In genomic region chr14:76050797-76051392, GRCh38 we compare ENCODE assay signal across 8 cellular contexts.
DNase-seq lines count a peak whose midpoint lies in the region; ATAC-seq and TF ChIP-seq lines count a peak whose summit lies in the region.

No MANE protein-coding gene starts in this region.

- ATAC-seq in HG03097 (IDR thresholded peaks at IDR 0.05; ENCODE audit: low FRiP score, unreplicated experiment) = no peak

- H3K36me3 ChIP-seq in BE2C = no peaks in the 10 kb centered on the region

- peak; percentile 84 for TF ChIP-seq CTCF in BE2C (IDR thresholded peaks at IDR 0.05; ENCODE audit: low read depth, low read length)

- H3K4me3 ChIP-seq in BE2C (ENCODE audit: low read depth, low read length) = no peak overlapping the region

- no peaks in the 10 kb centered on the region for H3K27me3 ChIP-seq in BE2C

- DNase-seq in BE2C (peak; percentile 62), HCEC 1CT (peak; percentile 46), NCI-H748 treated with DMSO at 0.1 percent for 48 hours (lab: John Stamatoyannopoulos, UW) (peak; percentile 35), epidermal melanocyte (ENCODE audit: insufficient read length, low spot score) (peak; percentile 75), mucosa of gallbladder (ENCODE audit: low spot score) (peak; percentile 46)
- peak; percentile 0 to 27 (median 5) for DNase-seq in activated CD8-positive, alpha-beta memory T cell treated with anti-CD3 and anti-CD28 coated beads for 48 hours (ENCODE audit: low read depth in 2 of 3, low spot score in 2 of 3)
- peak; percentile 22 for DNase-seq in stimulated activated naive CD4-positive, alpha-beta T cell treated with Interleukin-2 at 50 U/mL for 16 hours (lab: John Stamatoyannopoulos, UW)

- no peaks in the 10 kb centered on the region for H3K9me3 ChIP-seq in BE2C

- H3K4me1 ChIP-seq in BE2C = peaks cover 8% of the 10 kb centered on the region; the same call in 1 of the 2 replicates

Comparison
In these comparisons a context has a peak if more than half of its experiments do, and no peak if none do; other contexts are left out.
1. DNase-seq: peak in every context shown above with its lines; median percentile 75 in epidermal melanocyte; 62 in BE2C; 46 in HCEC 1CT; 46 in mucosa of gallbladder; 35 in NCI-H748 treated with DMSO at 0.1 percent for 48 hours; 22 in stimulated activated naive CD4-positive, alpha-beta T cell treated with Interleukin-2 at 50 U/mL for 16 hours; 5 in activated CD8-positive, alpha-beta memory T cell treated with anti-CD3 and anti-CD28 coated beads for 48 hours.